In the genomic region with DNA sequence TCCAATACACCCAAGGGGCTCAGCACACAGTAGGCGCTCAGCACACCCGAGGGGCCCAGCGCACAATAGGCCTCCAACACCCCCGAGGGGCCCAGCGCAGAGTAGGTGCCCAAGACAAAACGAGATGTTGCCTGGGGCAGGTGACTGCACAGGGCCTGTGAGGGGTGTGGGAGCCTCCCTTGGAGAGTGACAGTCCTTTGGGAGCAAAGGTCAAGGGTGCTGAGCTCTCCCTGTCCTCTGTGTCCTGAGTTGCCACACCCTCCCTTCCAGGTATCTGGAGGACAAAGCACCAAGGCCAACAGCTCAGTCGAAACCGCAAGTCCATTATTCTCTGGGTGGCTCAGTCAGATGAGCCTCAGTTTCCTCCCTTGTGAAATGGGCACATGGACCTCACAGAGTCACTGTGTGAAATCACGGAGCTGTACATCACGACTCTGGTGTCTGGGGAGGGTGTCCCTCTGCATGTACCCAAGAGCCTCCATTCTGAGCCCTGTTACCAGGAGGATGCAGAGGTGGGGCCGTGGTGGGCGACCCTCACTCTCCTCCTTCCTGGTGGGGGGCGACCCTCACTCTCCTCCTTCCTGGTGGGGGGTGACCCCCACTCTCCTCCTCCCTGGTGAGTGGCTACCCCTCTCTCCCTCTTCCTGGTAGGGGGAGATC, we compare ENCODE assay signal across 12 cellular contexts.
DNase-seq lines count a peak whose midpoint lies in the region; ATAC-seq and TF ChIP-seq lines count a peak whose summit lies in the region.
"Had no signal": no experiment of that assay in that cellular context is flagged by ENCODE, and none has a peak within 500 bp of the region (broad histone marks: within the 10 kb centered on the region; RNA-seq: fewer than 3 reads in every experiment).

No MANE protein-coding gene starts in this region.

- no peak overlapping the region for H3K4me3 Mint-ChIP-seq in activated naive CD4-positive, alpha-beta T cell treated with anti-CD3 and anti-CD28 coated beads, Interleukin-2, amount 10 ng/mL, durations not matched to agents 7 days and 5 days
- H3K4me3 Mint-ChIP-seq in endodermal cell, result no peak overlapping the region
- H3K4me3 Mint-ChIP-seq: mesothelial cell of epicardium had no signal

- H3K27me3 Mint-ChIP-seq in activated naive CD4-positive, alpha-beta T cell treated with anti-CD3 and anti-CD28 coated beads, Interleukin-2, amount 10 ng/mL, durations not matched to agents 7 days and 5 days, result peaks cover 23% of the 10 kb centered on the region
- H3K27me3 Mint-ChIP-seq in endodermal cell (ENCODE audit: insufficient read depth), result no peaks in the 10 kb centered on the region

- no peaks in the 10 kb centered on the region for H3K9me3 Mint-ChIP-seq in activated naive CD4-positive, alpha-beta T cell treated with anti-CD3 and anti-CD28 coated beads, Interleukin-2, amount 10 ng/mL, durations not matched to agents 7 days and 5 days
- no peaks in the 10 kb centered on the region for H3K9me3 Mint-ChIP-seq in endodermal cell
- H3K9me3 Mint-ChIP-seq: mesothelial cell of epicardium had no signal

- H3K4me3 ChIP-seq in OCI-LY7 (ENCODE audit: low read depth, low read length, poor library complexity, severe bottlenecking), result no peak overlapping the region
- H3K4me3 ChIP-seq in stomach, result no peak overlapping the region
- H3K4me3 ChIP-seq in endodermal cell (ENCODE audit: low read length), result no peak overlapping the region
- H3K4me3 ChIP-seq: tibial nerve had no signal

- no peaks in the 10 kb centered on the region for H3K36me3 ChIP-seq in OCI-LY7 (ENCODE audit: insufficient read depth, low read length)
- no peaks in the 10 kb centered on the region for H3K36me3 ChIP-seq in stomach
- no peaks in the 10 kb centered on the region for H3K36me3 ChIP-seq in endodermal cell (ENCODE audit: control insufficient read depth, insufficient read depth, low read length)
- H3K36me3 ChIP-seq: tibial nerve had no signal

- POLR2A ChIA-PET in OCI-LY7 (lab: Charles Lee), result interaction anchor here (0.7 kb wide), 1 partner anchor 404 kb away, joined by 3 read pairs; no protein-coding TSS in a partner anchor

- no peak overlapping the region for H2AFZ ChIP-seq in OCI-LY7 (ENCODE audit: low read length)

- 80 to 92% (median 87%) methylated on average over 9 to 13 of the region's 13 CpGs for WGBS in stomach, 5 donors
- 95 to 97% methylated on average over 9 to 13 of the region's 13 CpGs for WGBS in endodermal cell (ENCODE audit: insufficient coverage in 1 of 2, insufficient read length in 1 of 2), 2 experiments

- no peak for TF ChIP-seq POLR2A in stomach (IDR thresholded peaks at IDR 0.05)

- H3K9me2 ChIP-seq in OCI-LY7 (ENCODE audit: insufficient read depth, low read length), result no peaks in the 10 kb centered on the region

- H4K20me1 ChIP-seq in OCI-LY7 (ENCODE audit: insufficient read depth, low read length), result no peaks in the 10 kb centered on the region

- no peaks in the 10 kb centered on the region for H3K4me1 ChIP-seq in OCI-LY7 (ENCODE audit: insufficient read depth, low read length, poor library complexity, severe bottlenecking)
- peaks cover 17 to 48% (median 43%) of the 10 kb centered on the region in 4 donors for H3K4me1 ChIP-seq in stomach
- H3K4me1 ChIP-seq in endodermal cell (ENCODE audit: control insufficient read depth, insufficient read depth, low read length), result peaks cover 6% of the 10 kb centered on the region

- no peak for TF ChIP-seq EP300 in stomach (IDR thresholded peaks at IDR 0.05)

- peak overlapping the region; percentile 33 for H3K27ac Mint-ChIP-seq in activated naive CD4-positive, alpha-beta T cell treated with anti-CD3 and anti-CD28 coated beads, Interleukin-2, amount 10 ng/mL, durations not matched to agents 7 days and 5 days
- H3K27ac Mint-ChIP-seq in endodermal cell, result no peak overlapping the region

- H3K36me3 Mint-ChIP-seq in activated naive CD4-positive, alpha-beta T cell treated with anti-CD3 and anti-CD28 coated beads, Interleukin-2, amount 10 ng/mL, durations not matched to agents 7 days and 5 days, result no peaks in the 10 kb centered on the region
- H3K36me3 Mint-ChIP-seq in endodermal cell (ENCODE audit: low read depth), result no peaks in the 10 kb centered on the region
- H3K36me3 Mint-ChIP-seq: mesothelial cell of epicardium had no signal

- H3K9ac ChIP-seq in endodermal cell (ENCODE audit: extremely low read depth, low read length, poor library complexity, severe bottlenecking), result no peak overlapping the region

- H3K9me3 ChIP-seq in OCI-LY7 (ENCODE audit: low read length) (no peaks in the 10 kb centered on the region), stomach (no peaks in the 10 kb centered on the region), endodermal cell (ENCODE audit: control insufficient read depth, low read length) (no peaks in the 10 kb centered on the region)
- H3K9me3 ChIP-seq: tibial nerve had no signal

- intact Hi-C loops in OCI-LY7 (cut with micrococcal nuclease; ENCODE audit: unreplicated experiment), result no loop called here
- intact Hi-C loops in left cardiac atrium (cut with DNase I), result no loop called here
- intact Hi-C loops in stomach (cut with DNase I; ENCODE audit: low total_unique reads), result no loop called here

- CTCF ChIA-PET in activated naive CD4-positive, alpha-beta T cell treated with anti-CD3 and anti-CD28 coated beads, Interleukin-2, amount 10 ng/mL, durations not matched to agents 7 days and 5 days (lab: Charles Lee), result no interaction called here
- CTCF ChIA-PET in OCI-LY7 (lab: Charles Lee; ENCODE audit: unreplicated experiment), result no interaction called here

- ATAC-seq in left cardiac atrium, result peak in 1 of 2 donors; percentile 14

- DNase-seq in activated naive CD4-positive, alpha-beta T cell treated with anti-CD3 and anti-CD28 coated beads, Interleukin-2, amount 10 ng/mL, durations not matched to agents 7 days and 5 days, result peak; percentile 22
- no peak for DNase-seq in activated naive CD4-positive, alpha-beta T cell treated with Interleukin-2 at 50 U/mL for 16 hours
- DNase-seq in OCI-LY7 (ENCODE audit: low spot score), result peak; percentile 3
- DNase-seq in left cardiac atrium, result peak; percentile 15
- peak; percentile 27 for DNase-seq in stomach
- no peak for DNase-seq in DMS114 treated with DMSO at 0.1 percent for 48 hours (lab: John Stamatoyannopoulos, UW; ENCODE audit: unreplicated experiment)
- DNase-seq in endodermal cell, result no peak
- DNase-seq in substantia nigra (lab: John Stamatoyannopoulos, UW), result no peak
- DNase-seq: amygdala, KG1 had no signal

- H3K27ac ChIP-seq in OCI-LY7 (ENCODE audit: low read depth, low read length, poor library complexity, severe bottlenecking), result no peak overlapping the region
- H3K27ac ChIP-seq in stomach, result peak overlapping the region in 3 of 5 donors; percentile 0 to 84 (median 81)
- H3K27ac ChIP-seq in endodermal cell (ENCODE audit: low read depth, low read length), result no peak overlapping the region
- H3K27ac ChIP-seq in substantia nigra (ENCODE audit: low read depth, low read length, poor library complexity, severe bottlenecking), result no peak overlapping the region
- H3K27ac ChIP-seq: tibial nerve had no signal

- H3K27me3 ChIP-seq in stomach, result peaks cover 0 to 37% (median 3%) of the 10 kb centered on the region in 3 donors
- no peaks in the 10 kb centered on the region for H3K27me3 ChIP-seq in endodermal cell (ENCODE audit: control insufficient read depth, insufficient read depth, low read length, poor library complexity, severe bottlenecking)

- no peak overlapping the region for H3K4me2 ChIP-seq in OCI-LY7 (ENCODE audit: low read length)

- no peak for TF ChIP-seq CTCF in OCI-LY7 (conservative IDR thresholded peaks at IDR 0.05; ENCODE audit: low read length)
- TF ChIP-seq CTCF in stomach (IDR thresholded peaks at IDR 0.05), result no peak
- no peak for TF ChIP-seq CTCF in endodermal cell (conservative IDR thresholded peaks at IDR 0.05)

- H3K4me1 Mint-ChIP-seq in activated naive CD4-positive, alpha-beta T cell treated with anti-CD3 and anti-CD28 coated beads, Interleukin-2, amount 10 ng/mL, durations not matched to agents 7 days and 5 days, result peaks cover 10% of the 10 kb centered on the region
- H3K4me1 Mint-ChIP-seq in endodermal cell, result peaks cover 14% of the 10 kb centered on the region

- BruUV-seq in OCI-LY7 (replicated peaks; lab: Mats Ljungman, UMichigan), result no TSS peak

- no peaks in the 10 kb centered on the region for H3K79me2 ChIP-seq in OCI-LY7 (ENCODE audit: insufficient read depth, low read depth, low read length)

Comparison
In these comparisons a context has a peak if more than half of its experiments do, and no peak if none do; other contexts are left out.
1. DNase-seq: peak in activated naive CD4-positive, alpha-beta T cell treated with anti-CD3 and anti-CD28 coated beads, Interleukin-2, amount 10 ng/mL, durations not matched to agents 7 days and 5 days (single experiment), OCI-LY7 (single experiment), left cardiac atrium (single experiment) and stomach (single experiment); none in activated naive CD4-positive, alpha-beta T cell treated with Interleukin-2 at 50 U/mL for 16 hours (single experiment), DMS114 treated with DMSO at 0.1 percent for 48 hours (single experiment), endodermal cell (single experiment) and substantia nigra (0 of 49).
2. H3K27ac ChIP-seq: peak in stomach (3 of 5); none in OCI-LY7 (single experiment), endodermal cell (single experiment) and substantia nigra (single experiment).